8 cellular contexts compared by ENCODE assay signal in genomic region chr17:58351710-58352017, GRCh38. TPM values are rescaled to one million over a fixed set of nuclear protein-coding genes. Genes with fewer than 3 reads are reported as not detected.
A peak's percentile ranks its signal among the peaks of the same experiment; 100 is the strongest.
DNase-seq lines count a peak whose midpoint lies in the region; TF ChIP-seq lines count a peak whose summit lies in the region.

No MANE protein-coding gene starts in this region.

- intact Hi-C loops in activated CD4-positive, alpha-beta T cell treated with anti-CD3 and anti-CD28 coated beads, Interleukin-2, amount 10 ng/mL, durations not matched to agents 24 days and 14 days (cut with micrococcal nuclease): loop anchor here (1.0 to 5.0 kb wide), 8 partner anchors 7 to 166 kb away; partner anchors contain the start of genes MKS1 and RNF43
- intact Hi-C loops in dendritic cell treated with granulocyte-macrophage colony-stimulating factor and Interleukin-4, amounts not matched to agents 40 ng/mL and 50 ng/mL, for 4 days (cut with micrococcal nuclease): loop anchor here (1.0 to 10.0 kb wide), 4 partner anchors 7 to 73 kb away; partner anchors contain the start of gene RNF43

- peaks cover 51% of the 10 kb centered on the region for H3K4me1 Mint-ChIP-seq in activated CD4-positive, alpha-beta T cell treated with anti-CD3 and anti-CD28 coated beads, Interleukin-2, amount 10 ng/mL, durations not matched to agents 24 days and 14 days
- peaks cover 59% of the 10 kb centered on the region for H3K4me1 Mint-ChIP-seq in dendritic cell treated with granulocyte-macrophage colony-stimulating factor and Interleukin-4, amounts not matched to agents 40 ng/mL and 50 ng/mL, for 4 days (ENCODE audit: low read depth)
- peaks cover 15% of the 10 kb centered on the region for H3K4me1 Mint-ChIP-seq in neural progenitor cell

- H4K20me1 ChIP-seq in neural progenitor cell (ENCODE audit: low read depth): no peaks in the 10 kb centered on the region

- H3K4me3 ChIP-seq in Jurkat, Clone E6-1 (ENCODE audit: low read length): peak overlapping the region; percentile 94
- peak overlapping the region; percentile 92 for H3K4me3 ChIP-seq in neural progenitor cell

- peak overlapping the region; percentile 100 for H3K4me3 Mint-ChIP-seq in activated CD4-positive, alpha-beta T cell treated with anti-CD3 and anti-CD28 coated beads, Interleukin-2, amount 10 ng/mL, durations not matched to agents 24 days and 14 days
- peak overlapping the region; percentile 100 for H3K4me3 Mint-ChIP-seq in dendritic cell treated with granulocyte-macrophage colony-stimulating factor and Interleukin-4, amounts not matched to agents 40 ng/mL and 50 ng/mL, for 4 days
- H3K4me3 Mint-ChIP-seq in neural progenitor cell: peak overlapping the region; percentile 100

- no peak for TF ChIP-seq CTCF in neural progenitor cell (IDR thresholded peaks at IDR 0.05)

- H3K27me3 ChIP-seq in neural progenitor cell: no peaks in the 10 kb centered on the region

- H3K79me2 ChIP-seq in neural progenitor cell (ENCODE audit: low read depth): peaks cover 16% of the 10 kb centered on the region

- peaks cover 14% of the 10 kb centered on the region for H3K36me3 ChIP-seq in neural progenitor cell

- no peaks in the 10 kb centered on the region for H3K9me3 Mint-ChIP-seq in activated CD4-positive, alpha-beta T cell treated with anti-CD3 and anti-CD28 coated beads, Interleukin-2, amount 10 ng/mL, durations not matched to agents 24 days and 14 days
- H3K9me3 Mint-ChIP-seq in dendritic cell treated with granulocyte-macrophage colony-stimulating factor and Interleukin-4, amounts not matched to agents 40 ng/mL and 50 ng/mL, for 4 days: no peaks in the 10 kb centered on the region
- no peaks in the 10 kb centered on the region for H3K9me3 Mint-ChIP-seq in neural progenitor cell

- H3K9me3 ChIP-seq in neural progenitor cell (ENCODE audit: low read depth): no peaks in the 10 kb centered on the region

- peak overlapping the region; percentile 99 for H3K27ac Mint-ChIP-seq in activated CD4-positive, alpha-beta T cell treated with anti-CD3 and anti-CD28 coated beads, Interleukin-2, amount 10 ng/mL, durations not matched to agents 24 days and 14 days
- peak overlapping the region; percentile 100 for H3K27ac Mint-ChIP-seq in dendritic cell treated with granulocyte-macrophage colony-stimulating factor and Interleukin-4, amounts not matched to agents 40 ng/mL and 50 ng/mL, for 4 days
- H3K27ac Mint-ChIP-seq in neural progenitor cell: peak overlapping the region; percentile 99

- no peak overlapping the region for H2AFZ ChIP-seq in neural progenitor cell (replicated peaks)

- H3K4me1 ChIP-seq in neural progenitor cell: peaks cover 18% of the 10 kb centered on the region

- H3K27ac ChIP-seq in neural progenitor cell: peak overlapping the region; percentile 49

- H3K9ac ChIP-seq in neural progenitor cell: peak overlapping the region; percentile 93

- no peak for DNase-seq in activated CD4-positive, alpha-beta T cell treated with anti-CD3 and anti-CD28 coated beads, Interleukin-2, amount 10 ng/mL, durations not matched to agents 24 days and 14 days
- DNase-seq in activated CD4-positive, alpha-beta T cell treated with anti-CD3 and anti-CD28 coated beads for 1 hour: no peak
- DNase-seq in Jurkat, Clone E6-1 (ENCODE audit: low read depth, low spot score): no peak
- DNase-seq in neural progenitor cell (ENCODE audit: low spot score) (no peak), NAMALWA (ENCODE audit: low spot score) (no peak), HuH-7 (ENCODE audit: low spot score) (no peak), NCI-H524 treated with DMSO at 0.1 percent for 48 hours (lab: John Stamatoyannopoulos, UW) (no peak)

- peaks cover 52% of the 10 kb centered on the region for H3K36me3 Mint-ChIP-seq in activated CD4-positive, alpha-beta T cell treated with anti-CD3 and anti-CD28 coated beads, Interleukin-2, amount 10 ng/mL, durations not matched to agents 24 days and 14 days (ENCODE audit: low read depth)
- peaks cover 63% of the 10 kb centered on the region for H3K36me3 Mint-ChIP-seq in dendritic cell treated with granulocyte-macrophage colony-stimulating factor and Interleukin-4, amounts not matched to agents 40 ng/mL and 50 ng/mL, for 4 days (ENCODE audit: low read depth)
- peaks cover 15% of the 10 kb centered on the region for H3K36me3 Mint-ChIP-seq in neural progenitor cell

- H3K27me3 Mint-ChIP-seq in activated CD4-positive, alpha-beta T cell treated with anti-CD3 and anti-CD28 coated beads, Interleukin-2, amount 10 ng/mL, durations not matched to agents 24 days and 14 days: no peaks in the 10 kb centered on the region
- peaks cover 1% of the 10 kb centered on the region for H3K27me3 Mint-ChIP-seq in dendritic cell treated with granulocyte-macrophage colony-stimulating factor and Interleukin-4, amounts not matched to agents 40 ng/mL and 50 ng/mL, for 4 days
- H3K27me3 Mint-ChIP-seq in neural progenitor cell (ENCODE audit: insufficient read depth, low read depth): peaks cover 5% of the 10 kb centered on the region

- H3K4me2 ChIP-seq in neural progenitor cell: peak overlapping the region; percentile 93

- peaks cover 16% of the 10 kb centered on the region for H3F3A ChIP-seq in neural progenitor cell (ENCODE audit: low read depth)

RNA-seq across cellular contexts. Expression of gene SUPT4H1, which starts 0.3 kb away (rescaled TPM):
- total RNA-seq in activated CD4-positive, alpha-beta T cell treated with anti-CD3 and anti-CD28 coated beads, Interleukin-2, amount 10 ng/mL, durations not matched to agents 24 days and 14 days: 139 and 143 TPM in 2 replicates
- 211 TPM for polyA plus RNA-seq in Jurkat, Clone E6-1 (2012; ENCODE audit: insufficient read depth, insufficient read length)
- total RNA-seq in neural progenitor cell (ENCODE audit: low replicate concordance): 60.2 and 103 TPM in 2 replicates

RNA-seq across cellular contexts. Expression of gene TSPOAP1, which starts 23.1 kb away (rescaled TPM):
- total RNA-seq in activated CD4-positive, alpha-beta T cell treated with anti-CD3 and anti-CD28 coated beads, Interleukin-2, amount 10 ng/mL, durations not matched to agents 24 days and 14 days: 22.6 and 23.6 TPM in 2 replicates
- polyA plus RNA-seq in Jurkat, Clone E6-1 (2012; ENCODE audit: insufficient read depth, insufficient read length): 13.8 TPM
- total RNA-seq in neural progenitor cell (ENCODE audit: low replicate concordance): 13.8 and 48.7 TPM in 2 replicates
